Comparison of ENCODE assay signal across 1 cellular context in the genomic region with DNA sequence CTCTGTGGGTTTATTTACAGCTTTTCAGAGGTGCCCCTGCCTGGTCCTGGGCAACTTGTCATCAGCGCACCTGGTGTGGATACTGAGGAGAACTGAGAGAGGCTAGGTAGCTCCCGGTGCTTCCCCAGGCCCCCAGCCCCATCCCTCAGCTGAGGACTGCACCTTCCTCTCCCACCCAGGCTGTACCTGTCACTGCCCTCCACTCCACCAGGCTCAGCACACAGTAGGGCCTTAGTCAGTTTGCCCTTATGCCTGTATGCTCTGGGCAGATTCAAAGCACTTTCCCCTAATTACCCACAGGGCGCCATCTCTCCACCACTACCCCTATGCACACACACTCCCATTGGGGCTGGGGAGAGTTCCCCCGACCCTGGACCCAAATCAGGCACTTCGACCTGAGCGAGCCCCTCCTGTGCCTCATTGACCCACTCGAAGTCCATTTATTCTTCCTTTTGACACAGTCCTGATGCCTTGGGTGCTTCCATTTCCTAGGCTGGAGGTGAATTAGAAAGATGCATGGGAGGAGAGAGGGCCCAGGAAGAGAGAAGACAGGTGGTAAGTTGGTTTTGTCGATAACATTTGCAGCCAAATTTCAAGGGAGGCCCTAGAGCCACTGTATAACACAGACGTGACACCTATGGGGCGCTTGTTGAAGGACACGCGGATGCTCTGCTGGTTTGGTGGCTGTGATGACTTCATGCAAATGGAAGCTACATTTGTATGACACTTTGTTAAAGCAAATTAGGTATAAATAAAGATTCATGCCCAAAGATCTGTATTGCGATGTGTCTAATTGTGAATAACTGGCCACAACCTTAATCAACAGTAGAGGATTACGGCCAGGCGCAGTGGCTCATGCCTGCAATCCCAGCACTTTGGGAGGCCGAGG.
TF ChIP-seq lines count a peak whose summit lies in the region.

No MANE protein-coding gene starts in this region.

TF ChIP-seq in HepG2, 621 proteins besides CTCF, POLR2A, EP300 and RAD21:
- TF ChIP-seq NR2F6 (IDR thresholded peaks at IDR 0.05) (no peak), NR2F6 (CRISPR knock-in tag; IDR thresholded peaks at IDR 0.05) (no peak), CERS6 (CRISPR knock-in tag; IDR thresholded peaks at IDR 0.05) (no peak), FOXK1 (CRISPR knock-in tag; IDR thresholded peaks at IDR 0.05; ENCODE audit: borderline replicate concordance, low read depth) (no peak), SMAD1 (CRISPR knock-in tag; IDR thresholded peaks at IDR 0.05; ENCODE audit: borderline replicate concordance, low read depth) (no peak), TBL1XR1 (IDR thresholded peaks at IDR 0.05; ENCODE audit: borderline replicate concordance, low read length, partially characterized antibody) (no peak), ZNF549 (CRISPR knock-in tag; IDR thresholded peaks at IDR 0.05) (no peak), SOX13 (IDR thresholded peaks at IDR 0.05) (no peak), SOX13 (CRISPR knock-in tag; conservative IDR thresholded peaks at IDR 0.05 in 1 of 2, IDR thresholded peaks at IDR 0.05 in 1 of 2) (no peak), ZNF672 (CRISPR knock-in tag; IDR thresholded peaks at IDR 0.05) (no peak), MIXL1 (CRISPR knock-in tag; IDR thresholded peaks at IDR 0.05) (no peak), ZNF557 (CRISPR knock-in tag; IDR thresholded peaks at IDR 0.05) (no peak), KMT2B (CRISPR knock-in tag; IDR thresholded peaks at IDR 0.05) (no peak), POGZ (CRISPR knock-in tag; IDR thresholded peaks at IDR 0.05) (no peak)
- TF ChIP-seq, protein P1, sequence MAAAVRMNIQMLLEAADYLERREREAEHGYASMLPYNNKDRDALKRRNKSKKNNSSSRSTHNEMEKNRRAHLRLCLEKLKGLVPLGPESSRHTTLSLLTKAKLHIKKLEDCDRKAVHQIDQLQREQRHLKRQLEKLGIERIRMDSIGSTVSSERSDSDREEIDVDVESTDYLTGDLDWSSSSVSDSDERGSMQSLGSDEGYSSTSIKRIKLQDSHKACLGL (CRISPR knock-in tag; IDR thresholded peaks at IDR 0.05): no peak
- TF ChIP-seq, protein P2, sequence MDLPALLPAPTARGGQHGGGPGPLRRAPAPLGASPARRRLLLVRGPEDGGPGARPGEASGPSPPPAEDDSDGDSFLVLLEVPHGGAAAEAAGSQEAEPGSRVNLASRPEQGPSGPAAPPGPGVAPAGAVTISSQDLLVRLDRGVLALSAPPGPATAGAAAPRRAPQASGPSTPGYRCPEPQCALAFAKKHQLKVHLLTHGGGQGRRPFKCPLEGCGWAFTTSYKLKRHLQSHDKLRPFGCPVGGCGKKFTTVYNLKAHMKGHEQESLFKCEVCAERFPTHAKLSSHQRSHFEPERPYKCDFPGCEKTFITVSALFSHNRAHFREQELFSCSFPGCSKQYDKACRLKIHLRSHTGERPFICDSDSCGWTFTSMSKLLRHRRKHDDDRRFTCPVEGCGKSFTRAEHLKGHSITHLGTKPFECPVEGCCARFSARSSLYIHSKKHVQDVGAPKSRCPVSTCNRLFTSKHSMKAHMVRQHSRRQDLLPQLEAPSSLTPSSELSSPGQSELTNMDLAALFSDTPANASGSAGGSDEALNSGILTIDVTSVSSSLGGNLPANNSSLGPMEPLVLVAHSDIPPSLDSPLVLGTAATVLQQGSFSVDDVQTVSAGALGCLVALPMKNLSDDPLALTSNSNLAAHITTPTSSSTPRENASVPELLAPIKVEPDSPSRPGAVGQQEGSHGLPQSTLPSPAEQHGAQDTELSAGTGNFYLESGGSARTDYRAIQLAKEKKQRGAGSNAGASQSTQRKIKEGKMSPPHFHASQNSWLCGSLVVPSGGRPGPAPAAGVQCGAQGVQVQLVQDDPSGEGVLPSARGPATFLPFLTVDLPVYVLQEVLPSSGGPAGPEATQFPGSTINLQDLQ (CRISPR knock-in tag; IDR thresholded peaks at IDR 0.05): no peak
